In genomic region chr4:88742561-88742960, GRCh38 we compare ENCODE assay signal across 20 cellular contexts.
"Had no signal": no experiment of that assay in that cellular context is flagged by ENCODE, and none has a peak within 500 bp of the region (broad histone marks: within the 10 kb centered on the region; RNA-seq: fewer than 3 reads in every experiment).

No MANE protein-coding gene starts in this region.

- H3K4me3 ChIP-seq: gastrocnemius medialis, heart right ventricle, suprapubic skin, transverse colon, vagina had no signal

- H3K9me3 ChIP-seq: gastrocnemius medialis, heart right ventricle, suprapubic skin, transverse colon, vagina had no signal

- FAIRE-seq: endometrium, TTC549 had no signal

- DNase-seq: activated CD4-positive, alpha-beta memory T cell treated with anti-CD3 and anti-CD28 coated beads for 36 hours; activated CD4-positive, alpha-beta T cell treated with anti-CD3 and anti-CD28 coated beads for 4 hours; activated naive CD4-positive, alpha-beta T cell treated with anti-CD3 and anti-CD28 coated beads, Interleukin-2, amount 10 ng/mL, durations not matched to agents 7 days and 5 days; activated naive CD8-positive, alpha-beta T cell treated with anti-CD3 and anti-CD28 coated beads, Interleukin-2, amount 50 U/mL, for 24 hours; activated T-cell treated with anti-CD3 and anti-CD28 coated beads, Interleukin-2, amount 50 U/mL, for 1 hour; anterior cingulate cortex; cortex of kidney; gastrocnemius medialis; heart right ventricle; immature natural killer cell; occipital lobe; stimulated activated CD4-positive, alpha-beta T cell treated with anti-CD3 and anti-CD28 coated beads, Interleukin-4, amount 100 ng/mL, for 1 hour; stimulated activated naive CD8-positive, alpha-beta T cell treated with anti-CD3 and anti-CD28 coated beads, Interleukin-15, amount 100 ng/mL, for 72 hours; T-helper 17 cell; transverse colon had no signal

- ATAC-seq: activated naive CD8-positive, alpha-beta T cell treated with anti-CD3 and anti-CD28 coated beads, Interleukin-2, amount 50 U/mL, for 24 hours; gastrocnemius medialis; heart right ventricle; stimulated activated naive CD8-positive, alpha-beta T cell treated with anti-CD3 and anti-CD28 coated beads, Interleukin-15, amount 100 ng/mL, for 72 hours; T-helper 17 cell; WTC11 had no signal

- H3K27ac ChIP-seq: gastrocnemius medialis, heart right ventricle, suprapubic skin, transverse colon, vagina had no signal

- H3K27me3 ChIP-seq: gastrocnemius medialis, heart right ventricle, suprapubic skin, transverse colon, vagina had no signal
